ENCODE assay signal across 8 cellular contexts in the genomic region with DNA sequence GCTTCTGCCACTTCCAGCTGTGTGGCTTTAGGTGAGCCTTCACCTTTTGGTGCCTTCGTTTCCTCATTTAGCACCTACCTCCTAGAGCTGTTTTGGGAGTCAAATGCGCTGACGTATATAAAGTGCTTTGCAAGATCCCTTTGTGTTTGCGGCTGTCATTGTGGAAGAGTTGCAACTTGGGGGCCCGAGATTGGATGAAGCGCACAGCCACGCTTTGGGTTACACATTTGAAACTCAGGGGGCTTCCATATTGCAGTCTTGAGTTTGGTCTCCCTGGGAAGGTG. TPM values are rescaled to one million over a fixed set of nuclear protein-coding genes. Genes with fewer than 3 reads are reported as not detected.
DNase-seq lines count a peak whose midpoint lies in the region; ATAC-seq and TF ChIP-seq lines count a peak whose summit lies in the region.

No MANE protein-coding gene starts in this region.

- peak overlapping the region; percentile 91 for H3K27ac Mint-ChIP-seq in activated naive CD4-positive, alpha-beta T cell treated with anti-CD3 and anti-CD28 coated beads, Interleukin-2, amount 10 ng/mL, durations not matched to agents 7 days and 5 days
- H3K27ac Mint-ChIP-seq in activated naive CD4-positive, alpha-beta T cell treated with anti-CD3 and anti-CD28 coated beads, Interleukin-2, amount 50 U/mL, for 72 hours, result peak overlapping the region; percentile 77 to 92
- H3K27ac Mint-ChIP-seq in type B pancreatic cell, result peak overlapping the region; percentile 84

- peak overlapping the region; percentile 84 to 91 for H3K27ac ChIP-seq in left lung

- peaks cover 3% of the 10 kb centered on the region for H3K27me3 Mint-ChIP-seq in activated naive CD4-positive, alpha-beta T cell treated with anti-CD3 and anti-CD28 coated beads, Interleukin-2, amount 10 ng/mL, durations not matched to agents 7 days and 5 days
- H3K27me3 Mint-ChIP-seq in type B pancreatic cell, result no peaks in the 10 kb centered on the region

- H3K36me3 ChIP-seq in left lung, result peaks cover 0 to 41% of the 10 kb centered on the region in 2 donors

- ATAC-seq in activated naive CD4-positive, alpha-beta T cell treated with anti-CD3 and anti-CD28 coated beads, Interleukin-2, amount 50 U/mL, for 72 hours, result no peak
- no peak for ATAC-seq in left lung
- ATAC-seq in GM18907 (IDR thresholded peaks at IDR 0.05; ENCODE audit: unreplicated experiment), result no peak

- peaks cover 51 to 82% of the 10 kb centered on the region in 2 donors for H3K4me1 ChIP-seq in left lung

- H3K36me3 Mint-ChIP-seq in activated naive CD4-positive, alpha-beta T cell treated with anti-CD3 and anti-CD28 coated beads, Interleukin-2, amount 10 ng/mL, durations not matched to agents 7 days and 5 days, result peaks cover 23% of the 10 kb centered on the region
- peaks cover 22 to 23% of the 10 kb centered on the region in 2 donors for H3K36me3 Mint-ChIP-seq in activated naive CD4-positive, alpha-beta T cell treated with anti-CD3 and anti-CD28 coated beads, Interleukin-2, amount 50 U/mL, for 72 hours
- H3K36me3 Mint-ChIP-seq in type B pancreatic cell, result no peaks in the 10 kb centered on the region

- no peaks in the 10 kb centered on the region for H3K9me3 Mint-ChIP-seq in activated naive CD4-positive, alpha-beta T cell treated with anti-CD3 and anti-CD28 coated beads, Interleukin-2, amount 10 ng/mL, durations not matched to agents 7 days and 5 days
- no peaks in the 10 kb centered on the region for H3K9me3 Mint-ChIP-seq in activated naive CD4-positive, alpha-beta T cell treated with anti-CD3 and anti-CD28 coated beads, Interleukin-2, amount 50 U/mL, for 72 hours
- no peaks in the 10 kb centered on the region for H3K9me3 Mint-ChIP-seq in type B pancreatic cell

- CTCF ChIA-PET in activated naive CD4-positive, alpha-beta T cell treated with anti-CD3 and anti-CD28 coated beads, Interleukin-2, amount 10 ng/mL, durations not matched to agents 7 days and 5 days (lab: Charles Lee), result interaction anchor here (0.9 to 1.0 kb wide), 2 partner anchors 115 to 256 kb away, joined by 3 read pairs; no protein-coding TSS in a partner anchor

- no peaks in the 10 kb centered on the region for H3K27me3 ChIP-seq in left lung

- no peaks in the 10 kb centered on the region for H3K9me3 ChIP-seq in left lung

- no peak for TF ChIP-seq CTCF in left lung (IDR thresholded peaks at IDR 0.05)
- no peak for TF ChIP-seq CTCF in type B pancreatic cell (conservative IDR thresholded peaks at IDR 0.05)

- peaks cover 73% of the 10 kb centered on the region for H3K4me1 Mint-ChIP-seq in activated naive CD4-positive, alpha-beta T cell treated with anti-CD3 and anti-CD28 coated beads, Interleukin-2, amount 10 ng/mL, durations not matched to agents 7 days and 5 days
- H3K4me1 Mint-ChIP-seq in type B pancreatic cell (ENCODE audit: unreplicated experiment), result peaks cover 29% of the 10 kb centered on the region

- H3K4me3 ChIP-seq in left lung, result peak overlapping the region; percentile 99

- peak overlapping the region; percentile 90 for H3K4me3 Mint-ChIP-seq in activated naive CD4-positive, alpha-beta T cell treated with anti-CD3 and anti-CD28 coated beads, Interleukin-2, amount 10 ng/mL, durations not matched to agents 7 days and 5 days
- peak overlapping the region; percentile 95 for H3K4me3 Mint-ChIP-seq in type B pancreatic cell

- intact Hi-C loops in left lung (cut with DNase I), result loop anchor here in 1 of 2 donors (5.0 kb wide), 1 partner anchor 257 kb away; no protein-coding TSS in a partner anchor

- DNase-seq in activated naive CD4-positive, alpha-beta T cell treated with anti-CD3 and anti-CD28 coated beads, Interleukin-2, amount 10 ng/mL, durations not matched to agents 7 days and 5 days, result no peak
- no peak for DNase-seq in activated naive CD4-positive, alpha-beta T cell treated with anti-CD3 and anti-CD28 coated beads, Interleukin-2, amount 50 U/mL, for 16 hours
- DNase-seq in activated naive CD4-positive, alpha-beta T cell treated with anti-CD3 and anti-CD28 coated beads, Interleukin-2, amount 50 U/mL, for 72 hours (ENCODE audit: low spot score in 2 of 2), result no peak
- DNase-seq in left lung (no peak), type B pancreatic cell (ENCODE audit: extremely low spot score, unreplicated experiment) (no peak), iPS-NIHi7 (ENCODE audit: extremely low spot score) (no peak)
- no peak for DNase-seq in activated CD8-positive, alpha-beta memory T cell treated with anti-CD3 and anti-CD28 coated beads for 24 hours

RNA-seq across cellular contexts. Expression of a gene that starts 0.6 kb away (rescaled TPM):
- total RNA-seq in activated naive CD4-positive, alpha-beta T cell treated with anti-CD3 and anti-CD28 coated beads, Interleukin-2, amount 50 U/mL, for 72 hours, result 100 to 1,000 TPM in 1 of 2 donors, 10 to 100 TPM in 1; 99.9 to 180 TPM
- total RNA-seq in left lung, result 100 to 1,000 TPM; 122 to 133 TPM
- 140 and 146 TPM in 2 replicates for total RNA-seq in type B pancreatic cell (ENCODE audit: low replicate concordance)

RNA-seq across cellular contexts. Expression of a gene that starts 4.8 kb away (rescaled TPM):
- total RNA-seq in activated naive CD4-positive, alpha-beta T cell treated with anti-CD3 and anti-CD28 coated beads, Interleukin-2, amount 50 U/mL, for 72 hours, result 10 to 100 TPM; 30.3 to 30.8 TPM
- total RNA-seq in left lung (10 to 100 TPM; 20.3 to 20.6 TPM), type B pancreatic cell (ENCODE audit: low replicate concordance) (17.0 and 24.1 TPM in 2 replicates)

RNA-seq across cellular contexts. Expression of a gene that starts 13.6 kb away (rescaled TPM):
- 1 to 10 TPM; 8.9 to 9.5 TPM for total RNA-seq in activated naive CD4-positive, alpha-beta T cell treated with anti-CD3 and anti-CD28 coated beads, Interleukin-2, amount 50 U/mL, for 72 hours
- total RNA-seq in left lung (1 to 10 TPM; 4.5 to 7.7 TPM), type B pancreatic cell (ENCODE audit: low replicate concordance) (6.7 and 9.6 TPM in 2 replicates)
